ENCODE assay signal across 9 cellular contexts in the genomic region with DNA sequence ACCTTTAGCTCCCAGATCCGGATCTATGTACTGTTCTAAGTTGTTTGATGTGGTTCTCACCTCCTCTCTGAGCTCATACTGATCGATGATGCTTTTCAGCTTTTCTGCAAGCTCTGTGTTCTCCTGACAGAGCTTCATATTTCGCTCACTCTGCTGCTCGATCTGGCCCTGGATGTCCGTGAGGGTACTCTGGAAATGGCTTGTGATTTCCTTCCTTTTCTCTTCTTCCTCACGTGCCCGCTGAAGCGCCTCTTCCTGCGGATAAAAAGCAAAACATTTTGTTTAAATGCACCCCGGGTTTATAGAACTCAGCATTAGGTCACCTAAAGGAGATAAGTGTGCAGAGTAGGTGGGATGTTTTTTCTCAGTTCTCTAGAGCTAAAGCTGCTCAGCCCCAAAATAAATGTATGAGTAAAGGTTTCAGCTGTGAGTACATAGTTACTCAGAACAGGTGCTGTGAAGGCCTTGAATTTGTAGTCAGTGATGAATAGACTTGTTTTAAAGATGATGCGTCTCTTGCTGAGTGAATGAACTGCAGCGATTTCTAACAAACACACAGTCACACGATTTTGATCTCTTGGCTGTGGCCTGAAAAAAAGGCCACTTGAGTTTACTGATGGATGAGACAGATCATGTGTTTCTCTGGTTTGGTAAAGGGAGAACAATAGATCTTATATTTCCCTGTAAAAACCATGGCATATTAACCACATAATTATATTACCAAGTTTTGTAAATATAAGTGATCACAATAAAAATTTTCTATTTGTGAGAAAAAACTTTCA. TPM values are rescaled to one million over a fixed set of nuclear protein-coding genes. Genes with fewer than 3 reads are reported as not detected.
DNase-seq lines count a peak whose midpoint lies in the region; ATAC-seq and TF ChIP-seq lines count a peak whose summit lies in the region.
"Had no signal": no experiment of that assay in that cellular context is flagged by ENCODE, and none has a peak within 500 bp of the region (broad histone marks: within the 10 kb centered on the region; RNA-seq: fewer than 3 reads in every experiment).

No MANE protein-coding gene starts in this region.

- H3K4me1 ChIP-seq in naive thymus-derived CD4-positive, alpha-beta T cell (ENCODE audit: control insufficient read depth in 2 of 2, insufficient read depth in 2 of 2, low read length in 2 of 2), result peaks cover 7 to 10% of the 10 kb centered on the region in 2 donors
- peaks cover 12% of the 10 kb centered on the region for H3K4me1 ChIP-seq in left ventricle myocardium inferior

- TF ChIP-seq CTCF in activated B cell treated with CpG ODN at 0.5 μM for 24 hours (IDR thresholded peaks at IDR 0.05) (no peak), glutamatergic neuron (IDR thresholded peaks at IDR 0.05; ENCODE audit: partially characterized antibody, unreplicated experiment) (no peak), left ventricle myocardium inferior (IDR thresholded peaks at IDR 0.05; ENCODE audit: borderline replicate concordance) (no peak)

- H3K9me3 Mint-ChIP-seq in activated CD8-positive, alpha-beta memory T cell treated with anti-CD3 and anti-CD28 coated beads, Interleukin-2, amount 10 ng/mL, durations not matched to agents 7 days and 5 days (ENCODE audit: low read depth), result no peaks in the 10 kb centered on the region
- H3K9me3 Mint-ChIP-seq in activated B cell treated with CpG ODN at 0.5 μM for 24 hours (no peaks in the 10 kb centered on the region), glutamatergic neuron (ENCODE audit: unreplicated experiment) (no peaks in the 10 kb centered on the region)
- H3K9me3 Mint-ChIP-seq in naive thymus-derived CD4-positive, alpha-beta T cell, result no peaks in the 10 kb centered on the region

- CTCF ChIA-PET in activated CD8-positive, alpha-beta memory T cell treated with anti-CD3 and anti-CD28 coated beads, Interleukin-2, amount 10 ng/mL, durations not matched to agents 7 days and 5 days (lab: Charles Lee), result interaction anchor here (1.0 to 1.5 kb wide), 5 partner anchors 12 to 107 kb away, joined by 4 to 6 read pairs (median 4); no protein-coding TSS in a partner anchor
- CTCF ChIA-PET in activated B cell treated with CpG ODN at 0.5 μM for 24 hours (lab: Charles Lee), result interaction anchor here (0.8 to 1.5 kb wide), 4 partner anchors 12 to 107 kb away, joined by 3 to 6 read pairs (median 4); no protein-coding TSS in a partner anchor
- CTCF ChIA-PET in naive thymus-derived CD4-positive, alpha-beta T cell (lab: Charles Lee), result interaction anchor here (0.7 to 1.2 kb wide), 5 partner anchors 18 to 43 kb away, joined by 3 to 6 read pairs (median 4); partner anchors contain the start of gene TXLNB

- H3K9me3 ChIP-seq in naive thymus-derived CD4-positive, alpha-beta T cell (ENCODE audit: control insufficient read depth in 2 of 3, low read length in 3 of 3), result no peaks in the 10 kb centered on the region
- H3K9me3 ChIP-seq in left ventricle myocardium inferior (replicated peaks), result no peaks in the 10 kb centered on the region

- H3K27me3 ChIP-seq in naive thymus-derived CD4-positive, alpha-beta T cell (ENCODE audit: control insufficient read depth in 2 of 2, insufficient read depth in 2 of 2, low read length in 2 of 2), result no peaks in the 10 kb centered on the region
- H3K27me3 ChIP-seq in left ventricle myocardium inferior (ENCODE audit: low read depth), result no peaks in the 10 kb centered on the region

- ATAC-seq in activated CD8-positive, alpha-beta memory T cell treated with anti-CD3 and anti-CD28 coated beads, Interleukin-2, amount 10 ng/mL, durations not matched to agents 7 days and 5 days, result peak; percentile 80
- peak; percentile 85 for ATAC-seq in HG03135 (IDR thresholded peaks at IDR 0.05; ENCODE audit: unreplicated experiment)
- ATAC-seq in activated B cell treated with CpG ODN at 0.5 μM for 24 hours (ENCODE audit: low read depth), result peak; percentile 82
- peak; percentile 85 for ATAC-seq in naive thymus-derived CD4-positive, alpha-beta T cell

- POLR2A ChIA-PET in activated B cell treated with CpG ODN at 0.5 μM for 24 hours (lab: Charles Lee), result interaction anchor here (0.5 to 1.4 kb wide), 7 partner anchors 8 to 129 kb away, joined by 3 to 5 read pairs (median 3); partner anchors contain the start of genes CITED2 and TXLNB
- POLR2A ChIA-PET in naive thymus-derived CD4-positive, alpha-beta T cell (lab: Charles Lee), result interaction anchor here (0.6 to 1.8 kb wide), 9 partner anchors 12 to 112 kb away, joined by 3 to 5 read pairs (median 3); partner anchors contain the start of gene CITED2

- H3K27me3 Mint-ChIP-seq in activated CD8-positive, alpha-beta memory T cell treated with anti-CD3 and anti-CD28 coated beads, Interleukin-2, amount 10 ng/mL, durations not matched to agents 7 days and 5 days, result no peaks in the 10 kb centered on the region
- H3K27me3 Mint-ChIP-seq in activated B cell treated with CpG ODN at 0.5 μM for 24 hours (no peaks in the 10 kb centered on the region), glutamatergic neuron (ENCODE audit: unreplicated experiment) (no peaks in the 10 kb centered on the region)
- no peaks in the 10 kb centered on the region for H3K27me3 Mint-ChIP-seq in naive thymus-derived CD4-positive, alpha-beta T cell

- H3K36me3 ChIP-seq in naive thymus-derived CD4-positive, alpha-beta T cell (ENCODE audit: control insufficient read depth in 2 of 3, insufficient read depth in 3 of 3, low read length in 3 of 3), result no peaks in the 10 kb centered on the region
- H3K36me3 ChIP-seq in left ventricle myocardium inferior, result peaks cover 38% of the 10 kb centered on the region

- H3K4me3 ChIP-seq in naive thymus-derived CD4-positive, alpha-beta T cell (ENCODE audit: low read length), result peak overlapping the region; percentile 34
- H3K4me3 ChIP-seq in left ventricle myocardium inferior, result no peak overlapping the region
- H3K4me3 ChIP-seq: lung had no signal

- no peak for DNase-seq in activated CD8-positive, alpha-beta memory T cell treated with anti-CD3 and anti-CD28 coated beads, Interleukin-2, amount 10 ng/mL, durations not matched to agents 7 days and 5 days
- DNase-seq in activated CD8-positive, alpha-beta memory T cell treated with anti-CD3 and anti-CD28 coated beads, Interleukin-2, amount 50 U/mL, for 48 hours, result no peak
- DNase-seq in activated B cell treated with CpG ODN at 0.5 μM for 24 hours, result no peak
- peak in 8 of 9 donors; percentile 24 to 56 (median 38) for DNase-seq in naive thymus-derived CD4-positive, alpha-beta T cell
- DNase-seq in glutamatergic neuron, result no peak
- no peak for DNase-seq in left ventricle myocardium inferior
- DNase-seq in putamen (ENCODE audit: low spot score), result no peak

- peaks cover 1% of the 10 kb centered on the region for H3K36me3 Mint-ChIP-seq in activated CD8-positive, alpha-beta memory T cell treated with anti-CD3 and anti-CD28 coated beads, Interleukin-2, amount 10 ng/mL, durations not matched to agents 7 days and 5 days
- H3K36me3 Mint-ChIP-seq in activated B cell treated with CpG ODN at 0.5 μM for 24 hours (ENCODE audit: low read depth), result peaks cover 30% of the 10 kb centered on the region
- peaks cover 0 to 9% (median 7%) of the 10 kb centered on the region in 5 donors for H3K36me3 Mint-ChIP-seq in naive thymus-derived CD4-positive, alpha-beta T cell
- no peaks in the 10 kb centered on the region for H3K36me3 Mint-ChIP-seq in glutamatergic neuron (ENCODE audit: unreplicated experiment)

- peak overlapping the region; percentile 14 for H3K27ac ChIP-seq in naive thymus-derived CD4-positive, alpha-beta T cell (ENCODE audit: low read depth, low read length)
- H3K27ac ChIP-seq in left ventricle myocardium inferior (replicated peaks), result no peak overlapping the region

- peak overlapping the region; percentile 38 for H3K4me3 Mint-ChIP-seq in activated CD8-positive, alpha-beta memory T cell treated with anti-CD3 and anti-CD28 coated beads, Interleukin-2, amount 10 ng/mL, durations not matched to agents 7 days and 5 days
- H3K4me3 Mint-ChIP-seq in activated B cell treated with CpG ODN at 0.5 μM for 24 hours, result peak overlapping the region; percentile 52
- peak overlapping the region; percentile 45 to 85 (median 77) for H3K4me3 Mint-ChIP-seq in naive thymus-derived CD4-positive, alpha-beta T cell
- H3K4me3 Mint-ChIP-seq in glutamatergic neuron (ENCODE audit: unreplicated experiment), result no peak overlapping the region

- intact Hi-C loops in activated B cell treated with CpG ODN at 0.5 μM for 24 hours (cut with micrococcal nuclease) (no loop called here), left ventricle myocardium inferior (cut with micrococcal nuclease) (no loop called here)
- intact Hi-C loops in naive thymus-derived CD4-positive, alpha-beta T cell (cut with micrococcal nuclease), result loop anchor here (1.0 to 5.0 kb wide), 3 partner anchors 11 to 60 kb away; partner anchors contain the start of gene TXLNB (in 2 of the 2)

- H3K27ac Mint-ChIP-seq in activated CD8-positive, alpha-beta memory T cell treated with anti-CD3 and anti-CD28 coated beads, Interleukin-2, amount 10 ng/mL, durations not matched to agents 7 days and 5 days, result peak overlapping the region; percentile 66
- H3K27ac Mint-ChIP-seq in activated B cell treated with CpG ODN at 0.5 μM for 24 hours (peak overlapping the region; percentile 65), glutamatergic neuron (ENCODE audit: unreplicated experiment) (no peak overlapping the region)
- peak overlapping the region; percentile 62 to 89 (median 83) for H3K27ac Mint-ChIP-seq in naive thymus-derived CD4-positive, alpha-beta T cell

- H3K4me1 Mint-ChIP-seq in activated CD8-positive, alpha-beta memory T cell treated with anti-CD3 and anti-CD28 coated beads, Interleukin-2, amount 10 ng/mL, durations not matched to agents 7 days and 5 days, result peaks cover 11% of the 10 kb centered on the region
- H3K4me1 Mint-ChIP-seq in activated B cell treated with CpG ODN at 0.5 μM for 24 hours (peaks cover 40% of the 10 kb centered on the region), glutamatergic neuron (ENCODE audit: low read depth, unreplicated experiment) (peaks cover 5% of the 10 kb centered on the region)
- H3K4me1 Mint-ChIP-seq in naive thymus-derived CD4-positive, alpha-beta T cell, result peaks cover 17 to 33% (median 25%) of the 10 kb centered on the region in 7 donors

RNA-seq across cellular contexts. Expression of gene TXLNB, which starts 29.1 kb away (rescaled TPM):
- total RNA-seq in activated CD8-positive, alpha-beta memory T cell treated with anti-CD3 and anti-CD28 coated beads, Interleukin-2, amount 10 ng/mL, durations not matched to agents 7 days and 5 days, result under 1 TPM; 0.23 to 0.38 TPM
- total RNA-seq in activated B cell treated with CpG ODN at 0.5 μM for 24 hours, result 1.9 and 2.4 TPM in 2 replicates
- 1 to 10 TPM in 1 of 5 experiments, under 1 TPM in 4; 0.29 to 1.1 (median 0.66) TPM for total RNA-seq in naive thymus-derived CD4-positive, alpha-beta T cell
- under 1 TPM; 0.12 to 0.44 TPM for polyA plus RNA-seq in naive thymus-derived CD4-positive, alpha-beta T cell
- total RNA-seq in glutamatergic neuron (ENCODE audit: unreplicated experiment), result not detected
- total RNA-seq in left ventricle myocardium inferior, result 137 TPM

Comparison
In these comparisons a context has a peak if more than half of its experiments do, and no peak if none do; other contexts are left out.
1. DNase-seq: peak in naive thymus-derived CD4-positive, alpha-beta T cell (8 of 9); none in activated CD8-positive, alpha-beta memory T cell treated with anti-CD3 and anti-CD28 coated beads, Interleukin-2, amount 10 ng/mL, durations not matched to agents 7 days and 5 days (single experiment), activated CD8-positive, alpha-beta memory T cell treated with anti-CD3 and anti-CD28 coated beads, Interleukin-2, amount 50 U/mL, for 48 hours (single experiment), activated B cell treated with CpG ODN at 0.5 μM for 24 hours (single experiment), glutamatergic neuron (single experiment), left ventricle myocardium inferior (single experiment) and putamen (single experiment).
2. RNA of gene TXLNB, which starts 29.1 kb away (total RNA-seq): 137 TPM in left ventricle myocardium inferior (single experiment); 1.9 to 2.4 TPM in activated B cell treated with CpG ODN at 0.5 μM for 24 hours, 0.29 to 1.1 TPM in naive thymus-derived CD4-positive, alpha-beta T cell, 0.23 to 0.38 TPM in activated CD8-positive, alpha-beta memory T cell treated with anti-CD3 and anti-CD28 coated beads, Interleukin-2, amount 10 ng/mL, durations not matched to agents 7 days and 5 days and not detected in glutamatergic neuron (single experiment); every median in the first group is over 10 times any median in the second.
3. intact Hi-C loops: an anchor here in naive thymus-derived CD4-positive, alpha-beta T cell (1.0 to 5.0 kb wide); none called in activated B cell treated with CpG ODN at 0.5 μM for 24 hours and left ventricle myocardium inferior.
4. Peak in every context shown above with its lines, with median percentiles within 50 percentile points of each other: ATAC-seq.